15 cellular contexts compared by ENCODE assay signal in the genomic region with DNA sequence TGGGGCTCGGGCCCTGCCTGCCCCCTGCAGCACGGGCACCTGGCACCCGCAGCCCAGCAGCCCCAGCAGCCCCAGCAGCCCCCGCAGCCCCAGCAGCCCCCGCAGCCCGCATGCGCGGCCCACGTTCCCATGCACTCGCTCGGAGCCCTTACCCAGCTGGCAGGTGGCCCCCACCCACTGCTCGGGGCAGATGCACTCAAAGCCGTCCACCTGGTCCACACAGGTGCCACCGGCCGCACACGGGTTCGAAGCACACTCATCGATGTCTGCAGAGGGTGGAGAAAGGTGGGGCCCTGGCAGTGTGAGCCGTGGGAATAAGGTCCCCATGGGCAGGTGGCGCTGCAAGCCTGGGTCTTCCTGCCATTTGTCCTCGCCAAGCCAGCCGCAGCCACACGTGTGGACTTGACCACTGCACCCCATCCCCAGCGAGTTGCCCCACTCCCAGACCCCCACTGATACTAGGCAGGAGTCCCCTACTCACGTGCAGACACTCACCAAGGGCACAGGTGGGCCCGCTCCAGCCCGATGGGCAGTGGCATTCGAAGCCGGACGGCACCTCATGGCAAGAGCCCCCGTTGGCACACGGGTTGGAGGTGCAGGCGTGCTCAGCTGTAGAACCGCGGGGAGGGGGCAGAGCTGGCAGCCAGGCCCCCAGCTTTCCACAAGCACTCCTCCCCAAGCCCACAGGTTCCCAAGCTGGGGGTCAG.
"Had no signal": no experiment of that assay in that cellular context is flagged by ENCODE, and none has a peak within 500 bp of the region (broad histone marks: within the 10 kb centered on the region; RNA-seq: fewer than 3 reads in every experiment).

No MANE protein-coding gene starts in this region.

- ATAC-seq: naive thymus-derived CD4-positive, alpha-beta T cell; upper lobe of right lung had no signal

- H3K27me3 Mint-ChIP-seq: activated naive CD8-positive, alpha-beta T cell; naive thymus-derived CD4-positive, alpha-beta T cell; stimulated activated naive CD8-positive, alpha-beta T cell treated with anti-CD3 and anti-CD28 coated beads, Interleukin-15, Interleukin-2, amounts not matched to agents 100 ng/mL and 50 ng/mL, for 24 hours had no signal

- H3K27ac Mint-ChIP-seq: activated naive CD8-positive, alpha-beta T cell; naive thymus-derived CD4-positive, alpha-beta T cell; stimulated activated naive CD8-positive, alpha-beta T cell treated with anti-CD3 and anti-CD28 coated beads, Interleukin-15, Interleukin-2, amounts not matched to agents 100 ng/mL and 50 ng/mL, for 24 hours had no signal

- H3K27ac ChIP-seq: ascending aorta, colonic mucosa, epithelial cell of prostate, prostate gland, upper lobe of right lung had no signal

- H3K4me3 Mint-ChIP-seq: activated naive CD8-positive, alpha-beta T cell; naive thymus-derived CD4-positive, alpha-beta T cell; stimulated activated naive CD8-positive, alpha-beta T cell treated with anti-CD3 and anti-CD28 coated beads, Interleukin-15, Interleukin-2, amounts not matched to agents 100 ng/mL and 50 ng/mL, for 24 hours had no signal

- H3K9me3 Mint-ChIP-seq: naive thymus-derived CD4-positive, alpha-beta T cell; stimulated activated naive CD8-positive, alpha-beta T cell treated with anti-CD3 and anti-CD28 coated beads, Interleukin-15, Interleukin-2, amounts not matched to agents 100 ng/mL and 50 ng/mL, for 24 hours had no signal

- H3K4me1 Mint-ChIP-seq: naive thymus-derived CD4-positive, alpha-beta T cell had no signal

- H3K4me3 ChIP-seq: ascending aorta, colonic mucosa, prostate gland, upper lobe of right lung had no signal

- H3K9me3 ChIP-seq: ascending aorta, colonic mucosa, prostate gland, upper lobe of right lung had no signal

- H3K36me3 Mint-ChIP-seq: activated naive CD8-positive, alpha-beta T cell; naive thymus-derived CD4-positive, alpha-beta T cell had no signal

- H3K36me3 ChIP-seq: colonic mucosa, prostate gland, upper lobe of right lung had no signal

- H3K27me3 ChIP-seq: ascending aorta, colonic mucosa, upper lobe of right lung had no signal

- H3K4me1 ChIP-seq: ascending aorta, colonic mucosa, prostate gland, upper lobe of right lung had no signal

- DNase-seq: activated CD4-positive, alpha-beta T cell treated with anti-CD3 and anti-CD28 coated beads, Interleukin-2, amount 50 U/mL, for 1 hour; activated CD4-positive, CD25-positive, alpha-beta regulatory T cell; activated T-cell treated with anti-CD3 and anti-CD28 coated beads, Interleukin-2, amount 50 U/mL, for 1 hour; colonic mucosa; effector CD8-positive, alpha-beta T cell; hippocampal formation; stimulated activated CD4-positive, alpha-beta T cell treated with anti-CD3 and anti-CD28 coated beads, Interleukin-15, amount 100 ng/mL, for 24 hours; stimulated activated CD4-positive, alpha-beta T cell treated with anti-CD3 and anti-CD28 coated beads, Interleukin-4, amount 100 ng/mL, for 24 hours; upper lobe of right lung had no signal
